Comparison of ENCODE assay signal across 1 cellular context in the genomic region with DNA sequence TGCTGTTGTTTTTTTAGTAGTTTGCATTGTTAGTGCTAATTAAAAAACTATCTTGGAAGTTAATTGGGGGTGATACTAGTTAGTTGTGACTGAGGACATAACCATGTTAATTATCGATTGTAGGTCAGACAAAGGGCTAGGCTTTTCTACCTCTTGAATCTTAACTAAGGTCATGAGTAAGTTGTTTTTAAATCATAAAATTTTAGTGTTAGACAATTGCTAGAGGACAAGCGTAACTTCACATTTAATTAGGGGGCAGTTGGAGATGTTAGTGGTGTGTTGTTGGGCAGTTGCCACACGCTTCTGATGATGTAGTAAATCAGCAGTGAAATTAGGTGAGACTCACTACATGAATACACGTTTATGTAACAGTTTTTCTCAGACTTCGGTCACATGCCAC.
A peak's percentile ranks its signal among the peaks of the same experiment; 100 is the strongest.
TF ChIP-seq lines count a peak whose summit lies in the region.

No MANE protein-coding gene starts in this region.

TF ChIP-seq in HEK293, 187 proteins besides CTCF, POLR2A, EP300 and RAD21 (continued from another document):
- TF ChIP-seq, protein P1, sequence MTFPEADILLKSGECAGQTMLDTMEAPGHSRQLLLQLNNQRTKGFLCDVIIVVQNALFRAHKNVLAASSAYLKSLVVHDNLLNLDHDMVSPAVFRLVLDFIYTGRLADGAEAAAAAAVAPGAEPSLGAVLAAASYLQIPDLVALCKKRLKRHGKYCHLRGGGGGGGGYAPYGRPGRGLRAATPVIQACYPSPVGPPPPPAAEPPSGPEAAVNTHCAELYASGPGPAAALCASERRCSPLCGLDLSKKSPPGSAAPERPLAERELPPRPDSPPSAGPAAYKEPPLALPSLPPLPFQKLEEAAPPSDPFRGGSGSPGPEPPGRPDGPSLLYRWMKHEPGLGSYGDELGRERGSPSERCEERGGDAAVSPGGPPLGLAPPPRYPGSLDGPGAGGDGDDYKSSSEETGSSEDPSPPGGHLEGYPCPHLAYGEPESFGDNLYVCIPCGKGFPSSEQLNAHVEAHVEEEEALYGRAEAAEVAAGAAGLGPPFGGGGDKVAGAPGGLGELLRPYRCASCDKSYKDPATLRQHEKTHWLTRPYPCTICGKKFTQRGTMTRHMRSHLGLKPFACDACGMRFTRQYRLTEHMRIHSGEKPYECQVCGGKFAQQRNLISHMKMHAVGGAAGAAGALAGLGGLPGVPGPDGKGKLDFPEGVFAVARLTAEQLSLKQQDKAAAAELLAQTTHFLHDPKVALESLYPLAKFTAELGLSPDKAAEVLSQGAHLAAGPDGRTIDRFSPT (tag by site-specific recombination; IDR thresholded peaks at IDR 0.05) = peak; percentile 52
- peak; percentile 90 for TF ChIP-seq BCL11A (tag by site-specific recombination; IDR thresholded peaks at IDR 0.05; ENCODE audit: low read depth)
- TF ChIP-seq ZNF169 (tag by site-specific recombination; IDR thresholded peaks at IDR 0.05) = no peak
- TF ChIP-seq FEZF1 (tag by site-specific recombination; IDR thresholded peaks at IDR 0.05) = peak; percentile 59
- TF ChIP-seq, protein P2, sequence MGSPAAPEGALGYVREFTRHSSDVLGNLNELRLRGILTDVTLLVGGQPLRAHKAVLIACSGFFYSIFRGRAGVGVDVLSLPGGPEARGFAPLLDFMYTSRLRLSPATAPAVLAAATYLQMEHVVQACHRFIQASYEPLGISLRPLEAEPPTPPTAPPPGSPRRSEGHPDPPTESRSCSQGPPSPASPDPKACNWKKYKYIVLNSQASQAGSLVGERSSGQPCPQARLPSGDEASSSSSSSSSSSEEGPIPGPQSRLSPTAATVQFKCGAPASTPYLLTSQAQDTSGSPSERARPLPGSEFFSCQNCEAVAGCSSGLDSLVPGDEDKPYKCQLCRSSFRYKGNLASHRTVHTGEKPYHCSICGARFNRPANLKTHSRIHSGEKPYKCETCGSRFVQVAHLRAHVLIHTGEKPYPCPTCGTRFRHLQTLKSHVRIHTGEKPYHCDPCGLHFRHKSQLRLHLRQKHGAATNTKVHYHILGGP (tag by site-specific recombination; IDR thresholded peaks at IDR 0.05) = peak; percentile 75; the same call in 1 of the 2 replicates
- TF ChIP-seq, protein P3, sequence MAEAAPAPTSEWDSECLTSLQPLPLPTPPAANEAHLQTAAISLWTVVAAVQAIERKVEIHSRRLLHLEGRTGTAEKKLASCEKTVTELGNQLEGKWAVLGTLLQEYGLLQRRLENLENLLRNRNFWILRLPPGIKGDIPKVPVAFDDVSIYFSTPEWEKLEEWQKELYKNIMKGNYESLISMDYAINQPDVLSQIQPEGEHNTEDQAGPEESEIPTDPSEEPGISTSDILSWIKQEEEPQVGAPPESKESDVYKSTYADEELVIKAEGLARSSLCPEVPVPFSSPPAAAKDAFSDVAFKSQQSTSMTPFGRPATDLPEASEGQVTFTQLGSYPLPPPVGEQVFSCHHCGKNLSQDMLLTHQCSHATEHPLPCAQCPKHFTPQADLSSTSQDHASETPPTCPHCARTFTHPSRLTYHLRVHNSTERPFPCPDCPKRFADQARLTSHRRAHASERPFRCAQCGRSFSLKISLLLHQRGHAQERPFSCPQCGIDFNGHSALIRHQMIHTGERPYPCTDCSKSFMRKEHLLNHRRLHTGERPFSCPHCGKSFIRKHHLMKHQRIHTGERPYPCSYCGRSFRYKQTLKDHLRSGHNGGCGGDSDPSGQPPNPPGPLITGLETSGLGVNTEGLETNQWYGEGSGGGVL (tag by site-specific recombination; IDR thresholded peaks at IDR 0.05) = no peak
- 0 out of 2 replicates have a peak, but pooled peaks have one; percentile 6 for TF ChIP-seq ZNF664 (tag by site-specific recombination; IDR thresholded peaks at IDR 0.05)
- TF ChIP-seq KLF10 (tag by site-specific recombination; IDR thresholded peaks at IDR 0.05) = 0 out of 2 replicates have a peak, but pooled peaks have one; percentile 16
- peak; percentile 66; the same call in 1 of the 2 replicates for TF ChIP-seq PRDM6 (tag by site-specific recombination; IDR thresholded peaks at IDR 0.05)
- no peak for TF ChIP-seq ZNF19 (tag by site-specific recombination; IDR thresholded peaks at IDR 0.05; ENCODE audit: low read depth)
- TF ChIP-seq ZNF843 (tag by site-specific recombination; IDR thresholded peaks at IDR 0.05) = peak; percentile 77
- peak; percentile 81 for TF ChIP-seq ZNF366 (tag by site-specific recombination; conservative IDR thresholded peaks at IDR 0.05)
- peak; percentile 35; the same call in 1 of the 2 replicates for TF ChIP-seq ZNF629 (tag by site-specific recombination; IDR thresholded peaks at IDR 0.05)
- TF ChIP-seq ZNF501 (tag by site-specific recombination; IDR thresholded peaks at IDR 0.05) = no peak
- TF ChIP-seq IKZF3 (tag by site-specific recombination; IDR thresholded peaks at IDR 0.05) = no peak
- TF ChIP-seq ZNF354C (tag by site-specific recombination; IDR thresholded peaks at IDR 0.05; ENCODE audit: borderline replicate concordance, low read depth) = no peak
- peak; percentile 69; the same call in 1 of the 2 replicates for TF ChIP-seq OVOL3 (tag by site-specific recombination; IDR thresholded peaks at IDR 0.05)
- TF ChIP-seq, protein P4, sequence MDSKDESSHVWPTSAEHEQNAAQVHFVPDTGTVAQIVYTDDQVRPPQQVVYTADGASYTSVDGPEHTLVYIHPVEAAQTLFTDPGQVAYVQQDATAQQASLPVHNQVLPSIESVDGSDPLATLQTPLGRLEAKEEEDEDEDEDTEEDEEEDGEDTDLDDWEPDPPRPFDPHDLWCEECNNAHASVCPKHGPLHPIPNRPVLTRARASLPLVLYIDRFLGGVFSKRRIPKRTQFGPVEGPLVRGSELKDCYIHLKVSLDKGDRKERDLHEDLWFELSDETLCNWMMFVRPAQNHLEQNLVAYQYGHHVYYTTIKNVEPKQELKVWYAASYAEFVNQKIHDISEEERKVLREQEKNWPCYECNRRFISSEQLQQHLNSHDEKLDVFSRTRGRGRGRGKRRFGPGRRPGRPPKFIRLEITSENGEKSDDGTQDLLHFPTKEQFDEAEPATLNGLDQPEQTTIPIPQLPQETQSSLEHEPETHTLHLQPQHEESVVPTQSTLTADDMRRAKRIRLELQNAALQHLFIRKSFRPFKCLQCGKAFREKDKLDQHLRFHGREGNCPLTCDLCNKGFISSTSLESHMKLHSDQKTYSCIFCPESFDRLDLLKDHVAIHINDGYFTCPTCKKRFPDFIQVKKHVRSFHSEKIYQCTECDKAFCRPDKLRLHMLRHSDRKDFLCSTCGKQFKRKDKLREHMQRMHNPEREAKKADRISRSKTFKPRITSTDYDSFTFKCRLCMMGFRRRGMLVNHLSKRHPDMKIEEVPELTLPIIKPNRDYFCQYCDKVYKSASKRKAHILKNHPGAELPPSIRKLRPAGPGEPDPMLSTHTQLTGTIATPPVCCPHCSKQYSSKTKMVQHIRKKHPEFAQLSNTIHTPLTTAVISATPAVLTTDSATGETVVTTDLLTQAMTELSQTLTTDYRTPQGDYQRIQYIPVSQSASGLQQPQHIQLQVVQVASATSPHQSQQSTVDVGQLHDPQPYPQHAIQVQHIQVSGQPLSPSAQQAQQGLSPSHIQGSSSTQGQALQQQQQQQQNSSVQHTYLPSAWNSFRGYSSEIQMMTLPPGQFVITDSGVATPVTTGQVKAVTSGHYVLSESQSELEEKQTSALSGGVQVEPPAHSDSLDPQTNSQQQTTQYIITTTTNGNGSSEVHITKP (tag by site-specific recombination; IDR thresholded peaks at IDR 0.05) = peak; percentile 24; the same call in 1 of the 2 replicates
